Comparison of ENCODE assay signal across 29 cellular contexts in the genomic region with DNA sequence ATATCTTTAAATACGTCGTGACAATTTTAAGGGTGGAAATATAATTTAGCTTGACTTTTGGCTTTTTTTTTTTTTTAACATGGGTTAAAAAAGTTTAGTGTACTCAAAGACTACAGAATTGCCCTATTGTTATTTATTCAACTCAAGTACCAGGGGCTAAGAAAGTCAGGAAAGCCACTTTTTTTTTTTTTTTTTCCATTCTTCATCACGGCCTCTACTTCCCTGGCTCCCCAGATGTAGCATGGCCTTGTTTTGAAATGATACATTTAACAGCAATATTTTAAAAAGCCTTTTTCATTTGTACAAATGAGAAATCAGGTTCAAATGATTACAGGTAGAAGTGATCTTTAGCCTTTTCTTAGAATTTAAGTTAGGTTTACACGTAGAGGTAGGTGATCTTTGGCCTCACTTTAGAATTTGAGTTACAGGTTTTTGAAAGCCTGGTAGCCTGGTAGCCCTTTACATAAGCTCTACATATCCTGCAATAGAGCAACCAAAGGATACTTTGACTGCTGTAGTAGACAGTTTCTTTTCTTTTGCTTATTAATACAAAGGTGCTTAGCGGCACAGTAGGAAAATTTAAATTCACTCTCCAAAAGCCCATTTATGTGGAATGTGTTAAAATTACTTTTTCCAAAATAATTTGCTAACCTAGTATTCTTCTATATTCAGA.
"Had no signal": no experiment of that assay in that cellular context is flagged by ENCODE, and none has a peak within 500 bp of the region (broad histone marks: within the 10 kb centered on the region; RNA-seq: fewer than 3 reads in every experiment).

No MANE protein-coding gene starts in this region.

- H3K27me3 ChIP-seq: ascending aorta, body of pancreas, MG63, SJSA1 had no signal

- H3K36me3 ChIP-seq: ascending aorta, MG63, SJSA1 had no signal

- H3K4me3 ChIP-seq: ascending aorta, body of pancreas, MG63, SJSA1 had no signal

- H3K27ac ChIP-seq: ascending aorta, body of pancreas, SJSA1 had no signal

- H3K4me1 ChIP-seq: ascending aorta, body of pancreas, SJSA1 had no signal

- DNase-seq: activated B cell treated with CpG ODN at 0.5 μM for 24 hours; activated CD4-positive, alpha-beta T cell treated with anti-CD3 and anti-CD28 coated beads for 1 hour; activated CD4-positive, alpha-beta T cell treated with anti-CD3 and anti-CD28 coated beads, Interleukin-2, amount 10 ng/mL, durations not matched to agents 24 days and 14 days; activated CD4-positive, alpha-beta T cell treated with anti-CD3 and anti-CD28 coated beads, Interleukin-2, amount 50 U/mL, for 48 hours; activated CD8-positive, alpha-beta memory T cell treated with anti-CD3 and anti-CD28 coated beads, Interleukin-2, amount 10 ng/mL, durations not matched to agents 7 days and 5 days; activated effector memory CD4-positive, alpha-beta T cell treated with anti-CD3 and anti-CD28 coated beads, Interleukin-2, amount 50 U/mL, for 16 hours; activated naive CD4-positive, alpha-beta T cell treated with Interleukin-2 at 50 U/mL for 16 hours; activated naive CD8-positive, alpha-beta T cell treated with anti-CD3 and anti-CD28 coated beads, Interleukin-2, amount 50 U/mL, for 24 hours; activated T-cell treated with anti-CD3 and anti-CD28 coated beads, Interleukin-2, amount 50 U/mL, for 4 hours; amniotic stem cell; body of pancreas; MG63; MV-4-11; NCI-H1092 treated with DMSO at 0.1 percent for 48 hours; NCI-H1417 treated with DMSO at 0.1 percent for 48 hours; NCI-H1694; NCI-H2029; NCI-H2107; NCI-H2171 treated with DMSO at 0.1 percent for 48 hours; NCI-H226; NCI-H526; NCI-H774; NK-92 treated with Interleukin-12 subunit alpha and Interleukin-12 subunit beta, amount 100 ng/mL, for 24 hours; PC-3; SHP77; T-helper 9 cell had no signal

- ATAC-seq: activated CD8-positive, alpha-beta memory T cell treated with anti-CD3 and anti-CD28 coated beads, Interleukin-2, amount 10 ng/mL, durations not matched to agents 7 days and 5 days; activated naive CD4-positive, alpha-beta T cell treated with anti-CD3 and anti-CD28 coated beads, Interleukin-2, amount 50 U/mL, for 72 hours; activated naive CD8-positive, alpha-beta T cell treated with anti-CD3 and anti-CD28 coated beads, Interleukin-2, amount 50 U/mL, for 24 hours; activated T-cell treated with anti-CD3 and anti-CD28 coated beads, Interleukin-2, amount 50 U/mL, for 4 hours; body of pancreas; PC-3 had no signal

- H3K9me3 ChIP-seq: ascending aorta, body of pancreas, MG63, SJSA1 had no signal
